Comparison of ENCODE assay signal across 2 cellular contexts in genomic region chr5:64147849-64148441, GRCh38.
A peak's percentile ranks its signal among the peaks of the same experiment; 100 is the strongest.
TF ChIP-seq lines count a peak whose summit lies in the region.

No MANE protein-coding gene starts in this region.

TF ChIP-seq in GM23338, 12 proteins besides CTCF, POLR2A, EP300 and RAD21 (continued from another document):
- TF ChIP-seq, protein P1, sequence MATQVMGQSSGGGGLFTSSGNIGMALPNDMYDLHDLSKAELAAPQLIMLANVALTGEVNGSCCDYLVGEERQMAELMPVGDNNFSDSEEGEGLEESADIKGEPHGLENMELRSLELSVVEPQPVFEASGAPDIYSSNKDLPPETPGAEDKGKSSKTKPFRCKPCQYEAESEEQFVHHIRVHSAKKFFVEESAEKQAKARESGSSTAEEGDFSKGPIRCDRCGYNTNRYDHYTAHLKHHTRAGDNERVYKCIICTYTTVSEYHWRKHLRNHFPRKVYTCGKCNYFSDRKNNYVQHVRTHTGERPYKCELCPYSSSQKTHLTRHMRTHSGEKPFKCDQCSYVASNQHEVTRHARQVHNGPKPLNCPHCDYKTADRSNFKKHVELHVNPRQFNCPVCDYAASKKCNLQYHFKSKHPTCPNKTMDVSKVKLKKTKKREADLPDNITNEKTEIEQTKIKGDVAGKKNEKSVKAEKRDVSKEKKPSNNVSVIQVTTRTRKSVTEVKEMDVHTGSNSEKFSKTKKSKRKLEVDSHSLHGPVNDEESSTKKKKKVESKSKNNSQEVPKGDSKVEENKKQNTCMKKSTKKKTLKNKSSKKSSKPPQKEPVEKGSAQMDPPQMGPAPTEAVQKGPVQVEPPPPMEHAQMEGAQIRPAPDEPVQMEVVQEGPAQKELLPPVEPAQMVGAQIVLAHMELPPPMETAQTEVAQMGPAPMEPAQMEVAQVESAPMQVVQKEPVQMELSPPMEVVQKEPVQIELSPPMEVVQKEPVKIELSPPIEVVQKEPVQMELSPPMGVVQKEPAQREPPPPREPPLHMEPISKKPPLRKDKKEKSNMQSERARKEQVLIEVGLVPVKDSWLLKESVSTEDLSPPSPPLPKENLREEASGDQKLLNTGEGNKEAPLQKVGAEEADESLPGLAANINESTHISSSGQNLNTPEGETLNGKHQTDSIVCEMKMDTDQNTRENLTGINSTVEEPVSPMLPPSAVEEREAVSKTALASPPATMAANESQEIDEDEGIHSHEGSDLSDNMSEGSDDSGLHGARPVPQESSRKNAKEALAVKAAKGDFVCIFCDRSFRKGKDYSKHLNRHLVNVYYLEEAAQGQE (IDR thresholded peaks at IDR 0.05; ENCODE audit: unreplicated experiment): no peak
- TF ChIP-seq CREB1 (CRISPR knock-in tag; IDR thresholded peaks at IDR 0.05; ENCODE audit: low read depth) (no peak), JUNB (IDR thresholded peaks at IDR 0.05; ENCODE audit: unreplicated experiment) (no peak), EZH2phosphoT487 (IDR thresholded peaks at IDR 0.05; ENCODE audit: unreplicated experiment) (no peak), EZH2 (IDR thresholded peaks at IDR 0.05; ENCODE audit: low read depth, unreplicated experiment) (no peak), NANOG (IDR thresholded peaks at IDR 0.05; ENCODE audit: borderline replicate concordance) (no peak), POLR2AphosphoS5 (IDR thresholded peaks at IDR 0.05; ENCODE audit: low read depth) (no peak)
- TF ChIP-seq, protein P2, sequence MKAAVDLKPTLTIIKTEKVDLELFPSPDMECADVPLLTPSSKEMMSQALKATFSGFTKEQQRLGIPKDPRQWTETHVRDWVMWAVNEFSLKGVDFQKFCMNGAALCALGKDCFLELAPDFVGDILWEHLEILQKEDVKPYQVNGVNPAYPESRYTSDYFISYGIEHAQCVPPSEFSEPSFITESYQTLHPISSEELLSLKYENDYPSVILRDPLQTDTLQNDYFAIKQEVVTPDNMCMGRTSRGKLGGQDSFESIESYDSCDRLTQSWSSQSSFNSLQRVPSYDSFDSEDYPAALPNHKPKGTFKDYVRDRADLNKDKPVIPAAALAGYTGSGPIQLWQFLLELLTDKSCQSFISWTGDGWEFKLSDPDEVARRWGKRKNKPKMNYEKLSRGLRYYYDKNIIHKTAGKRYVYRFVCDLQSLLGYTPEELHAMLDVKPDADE (IDR thresholded peaks at IDR 0.05): no peak
- TF ChIP-seq, protein P3, sequence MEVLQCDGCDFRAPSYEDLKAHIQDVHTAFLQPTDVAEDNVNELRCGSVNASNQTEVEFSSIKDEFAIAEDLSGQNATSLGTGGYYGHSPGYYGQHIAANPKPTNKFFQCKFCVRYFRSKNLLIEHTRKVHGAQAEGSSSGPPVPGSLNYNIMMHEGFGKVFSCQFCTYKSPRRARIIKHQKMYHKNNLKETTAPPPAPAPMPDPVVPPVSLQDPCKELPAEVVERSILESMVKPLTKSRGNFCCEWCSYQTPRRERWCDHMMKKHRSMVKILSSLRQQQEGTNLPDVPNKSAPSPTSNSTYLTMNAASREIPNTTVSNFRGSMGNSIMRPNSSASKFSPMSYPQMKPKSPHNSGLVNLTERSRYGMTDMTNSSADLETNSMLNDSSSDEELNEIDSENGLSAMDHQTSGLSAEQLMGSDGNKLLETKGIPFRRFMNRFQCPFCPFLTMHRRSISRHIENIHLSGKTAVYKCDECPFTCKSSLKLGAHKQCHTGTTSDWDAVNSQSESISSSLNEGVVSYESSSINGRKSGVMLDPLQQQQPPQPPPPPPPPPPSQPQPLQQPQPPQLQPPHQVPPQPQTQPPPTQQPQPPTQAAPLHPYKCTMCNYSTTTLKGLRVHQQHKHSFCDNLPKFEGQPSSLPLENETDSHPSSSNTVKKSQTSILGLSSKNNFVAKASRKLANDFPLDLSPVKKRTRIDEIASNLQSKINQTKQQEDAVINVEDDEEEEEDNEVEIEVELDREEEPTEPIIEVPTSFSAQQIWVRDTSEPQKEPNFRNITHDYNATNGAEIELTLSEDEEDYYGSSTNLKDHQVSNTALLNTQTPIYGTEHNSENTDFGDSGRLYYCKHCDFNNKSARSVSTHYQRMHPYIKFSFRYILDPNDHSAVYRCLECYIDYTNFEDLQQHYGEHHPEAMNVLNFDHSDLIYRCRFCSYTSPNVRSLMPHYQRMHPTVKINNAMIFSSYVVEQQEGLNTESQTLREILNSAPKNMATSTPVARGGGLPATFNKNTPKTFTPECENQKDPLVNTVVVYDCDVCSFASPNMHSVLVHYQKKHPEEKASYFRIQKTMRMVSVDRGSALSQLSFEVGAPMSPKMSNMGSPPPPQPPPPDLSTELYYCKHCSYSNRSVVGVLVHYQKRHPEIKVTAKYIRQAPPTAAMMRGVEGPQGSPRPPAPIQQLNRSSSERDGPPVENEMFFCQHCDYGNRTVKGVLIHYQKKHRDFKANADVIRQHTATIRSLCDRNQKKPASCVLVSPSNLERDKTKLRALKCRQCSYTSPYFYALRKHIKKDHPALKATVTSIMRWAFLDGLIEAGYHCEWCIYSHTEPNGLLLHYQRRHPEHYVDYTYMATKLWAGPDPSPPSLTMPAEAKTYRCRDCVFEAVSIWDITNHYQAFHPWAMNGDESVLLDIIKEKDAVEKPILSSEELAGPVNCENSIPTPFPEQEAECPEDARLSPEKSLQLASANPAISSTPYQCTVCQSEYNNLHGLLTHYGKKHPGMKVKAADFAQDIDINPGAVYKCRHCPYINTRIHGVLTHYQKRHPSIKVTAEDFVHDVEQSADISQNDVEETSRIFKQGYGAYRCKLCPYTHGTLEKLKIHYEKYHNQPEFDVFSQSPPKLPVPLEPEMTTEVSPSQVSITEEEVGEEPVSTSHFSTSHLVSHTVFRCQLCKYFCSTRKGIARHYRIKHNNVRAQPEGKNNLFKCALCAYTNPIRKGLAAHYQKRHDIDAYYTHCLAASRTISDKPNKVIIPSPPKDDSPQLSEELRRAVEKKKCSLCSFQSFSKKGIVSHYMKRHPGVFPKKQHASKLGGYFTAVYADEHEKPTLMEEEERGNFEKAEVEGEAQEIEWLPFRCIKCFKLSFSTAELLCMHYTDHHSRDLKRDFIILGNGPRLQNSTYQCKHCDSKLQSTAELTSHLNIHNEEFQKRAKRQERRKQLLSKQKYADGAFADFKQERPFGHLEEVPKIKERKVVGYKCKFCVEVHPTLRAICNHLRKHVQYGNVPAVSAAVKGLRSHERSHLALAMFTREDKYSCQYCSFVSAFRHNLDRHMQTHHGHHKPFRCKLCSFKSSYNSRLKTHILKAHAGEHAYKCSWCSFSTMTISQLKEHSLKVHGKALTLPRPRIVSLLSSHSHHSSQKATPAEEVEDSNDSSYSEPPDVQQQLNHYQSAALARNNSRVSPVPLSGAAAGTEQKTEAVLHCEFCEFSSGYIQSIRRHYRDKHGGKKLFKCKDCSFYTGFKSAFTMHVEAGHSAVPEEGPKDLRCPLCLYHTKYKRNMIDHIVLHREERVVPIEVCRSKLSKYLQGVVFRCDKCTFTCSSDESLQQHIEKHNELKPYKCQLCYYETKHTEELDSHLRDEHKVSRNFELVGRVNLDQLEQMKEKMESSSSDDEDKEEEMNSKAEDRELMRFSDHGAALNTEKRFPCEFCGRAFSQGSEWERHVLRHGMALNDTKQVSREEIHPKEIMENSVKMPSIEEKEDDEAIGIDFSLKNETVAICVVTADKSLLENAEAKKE (CRISPR knock-in tag; IDR thresholded peaks at IDR 0.05): no peak

TF ChIP-seq in HepG2, 621 proteins besides CTCF, POLR2A, EP300 and RAD21 (continued from another document and continues in another):
- TF ChIP-seq, protein P4, sequence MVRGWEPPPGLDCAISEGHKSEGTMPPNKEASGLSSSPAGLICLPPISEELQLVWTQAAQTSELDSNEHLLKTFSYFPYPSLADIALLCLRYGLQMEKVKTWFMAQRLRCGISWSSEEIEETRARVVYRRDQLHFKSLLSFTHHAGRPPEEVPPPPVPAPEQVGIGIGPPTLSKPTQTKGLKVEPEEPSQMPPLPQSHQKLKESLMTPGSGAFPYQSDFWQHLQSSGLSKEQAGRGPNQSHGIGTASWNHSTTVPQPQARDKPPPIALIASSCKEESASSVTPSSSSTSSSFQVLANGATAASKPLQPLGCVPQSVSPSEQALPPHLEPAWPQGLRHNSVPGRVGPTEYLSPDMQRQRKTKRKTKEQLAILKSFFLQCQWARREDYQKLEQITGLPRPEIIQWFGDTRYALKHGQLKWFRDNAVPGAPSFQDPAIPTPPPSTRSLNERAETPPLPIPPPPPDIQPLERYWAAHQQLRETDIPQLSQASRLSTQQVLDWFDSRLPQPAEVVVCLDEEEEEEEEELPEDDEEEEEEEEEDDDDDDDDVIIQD (CRISPR knock-in tag; IDR thresholded peaks at IDR 0.05; ENCODE audit: low read depth): no peak
- TF ChIP-seq MAFK (conservative IDR thresholded peaks at IDR 0.05 in 1 of 2, IDR thresholded peaks at IDR 0.05 in 1 of 2; ENCODE audit: low read length in 2 of 2) (peak; percentile 98 to 99), ZNF761 (CRISPR knock-in tag; conservative IDR thresholded peaks at IDR 0.05) (no peak), XRCC5 (optimal IDR thresholded peaks at IDR 0.05; ENCODE audit: low read length) (peak; percentile 37)
- TF ChIP-seq, protein P5, sequence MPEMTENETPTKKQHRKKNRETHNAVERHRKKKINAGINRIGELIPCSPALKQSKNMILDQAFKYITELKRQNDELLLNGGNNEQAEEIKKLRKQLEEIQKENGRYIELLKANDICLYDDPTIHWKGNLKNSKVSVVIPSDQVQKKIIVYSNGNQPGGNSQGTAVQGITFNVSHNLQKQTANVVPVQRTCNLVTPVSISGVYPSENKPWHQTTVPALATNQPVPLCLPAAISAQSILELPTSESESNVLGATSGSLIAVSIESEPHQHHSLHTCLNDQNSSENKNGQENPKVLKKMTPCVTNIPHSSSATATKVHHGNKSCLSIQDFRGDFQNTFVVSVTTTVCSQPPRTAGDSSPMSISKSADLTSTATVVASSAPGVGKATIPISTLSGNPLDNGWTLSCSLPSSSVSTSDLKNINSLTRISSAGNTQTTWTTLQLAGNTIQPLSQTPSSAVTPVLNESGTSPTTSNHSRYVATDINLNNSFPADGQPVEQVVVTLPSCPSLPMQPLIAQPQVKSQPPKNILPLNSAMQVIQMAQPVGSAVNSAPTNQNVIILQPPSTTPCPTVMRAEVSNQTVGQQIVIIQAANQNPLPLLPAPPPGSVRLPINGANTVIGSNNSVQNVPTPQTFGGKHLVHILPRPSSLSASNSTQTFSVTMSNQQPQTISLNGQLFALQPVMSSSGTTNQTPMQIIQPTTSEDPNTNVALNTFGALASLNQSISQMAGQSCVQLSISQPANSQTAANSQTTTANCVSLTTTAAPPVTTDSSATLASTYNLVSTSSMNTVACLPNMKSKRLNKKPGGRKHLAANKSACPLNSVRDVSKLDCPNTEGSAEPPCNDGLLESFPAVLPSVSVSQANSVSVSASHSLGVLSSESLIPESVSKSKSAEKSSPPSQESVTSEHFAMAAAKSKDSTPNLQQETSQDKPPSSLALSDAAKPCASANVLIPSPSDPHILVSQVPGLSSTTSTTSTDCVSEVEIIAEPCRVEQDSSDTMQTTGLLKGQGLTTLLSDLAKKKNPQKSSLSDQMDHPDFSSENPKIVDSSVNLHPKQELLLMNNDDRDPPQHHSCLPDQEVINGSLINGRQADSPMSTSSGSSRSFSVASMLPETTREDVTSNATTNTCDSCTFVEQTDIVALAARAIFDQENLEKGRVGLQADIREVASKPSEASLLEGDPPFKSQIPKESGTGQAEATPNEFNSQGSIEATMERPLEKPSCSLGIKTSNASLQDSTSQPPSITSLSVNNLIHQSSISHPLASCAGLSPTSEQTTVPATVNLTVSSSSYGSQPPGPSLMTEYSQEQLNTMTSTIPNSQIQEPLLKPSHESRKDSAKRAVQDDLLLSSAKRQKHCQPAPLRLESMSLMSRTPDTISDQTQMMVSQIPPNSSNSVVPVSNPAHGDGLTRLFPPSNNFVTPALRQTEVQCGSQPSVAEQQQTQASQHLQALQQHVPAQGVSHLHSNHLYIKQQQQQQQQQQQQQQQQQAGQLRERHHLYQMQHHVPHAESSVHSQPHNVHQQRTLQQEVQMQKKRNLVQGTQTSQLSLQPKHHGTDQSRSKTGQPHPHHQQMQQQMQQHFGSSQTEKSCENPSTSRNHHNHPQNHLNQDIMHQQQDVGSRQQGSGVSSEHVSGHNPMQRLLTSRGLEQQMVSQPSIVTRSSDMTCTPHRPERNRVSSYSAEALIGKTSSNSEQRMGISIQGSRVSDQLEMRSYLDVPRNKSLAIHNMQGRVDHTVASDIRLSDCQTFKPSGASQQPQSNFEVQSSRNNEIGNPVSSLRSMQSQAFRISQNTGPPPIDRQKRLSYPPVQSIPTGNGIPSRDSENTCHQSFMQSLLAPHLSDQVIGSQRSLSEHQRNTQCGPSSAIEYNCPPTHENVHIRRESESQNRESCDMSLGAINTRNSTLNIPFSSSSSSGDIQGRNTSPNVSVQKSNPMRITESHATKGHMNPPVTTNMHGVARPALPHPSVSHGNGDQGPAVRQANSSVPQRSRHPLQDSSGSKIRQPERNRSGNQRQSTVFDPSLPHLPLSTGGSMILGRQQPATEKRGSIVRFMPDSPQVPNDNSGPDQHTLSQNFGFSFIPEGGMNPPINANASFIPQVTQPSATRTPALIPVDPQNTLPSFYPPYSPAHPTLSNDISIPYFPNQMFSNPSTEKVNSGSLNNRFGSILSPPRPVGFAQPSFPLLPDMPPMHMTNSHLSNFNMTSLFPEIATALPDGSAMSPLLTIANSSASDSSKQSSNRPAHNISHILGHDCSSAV (CRISPR knock-in tag; IDR thresholded peaks at IDR 0.05; ENCODE audit: borderline replicate concordance): no peak
